Comparison of ENCODE assay signal across 25 cellular contexts in the genomic region with DNA sequence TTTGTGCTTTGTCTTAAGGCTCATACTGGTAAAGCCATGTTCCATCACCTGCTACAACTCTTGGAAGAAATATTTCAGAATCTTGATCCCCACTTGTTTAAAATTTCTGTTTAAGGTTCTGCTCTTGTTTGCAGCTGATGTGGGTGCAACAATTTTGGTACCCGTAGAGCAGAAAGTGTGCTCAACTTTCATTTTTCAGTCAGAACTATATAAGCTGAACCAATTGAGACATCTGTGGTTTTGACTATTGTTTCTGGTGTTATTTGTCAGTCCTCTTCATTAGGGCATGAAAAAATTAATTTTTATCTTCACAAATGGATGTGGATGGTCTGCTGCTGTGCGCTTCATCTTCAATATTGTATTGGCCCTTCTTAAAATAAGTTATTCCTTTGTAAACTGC. TPM values are rescaled to one million over a fixed set of nuclear protein-coding genes. Genes with fewer than 3 reads are reported as not detected.
"Had no signal": no experiment of that assay in that cellular context is flagged by ENCODE, and none has a peak within 500 bp of the region (broad histone marks: within the 10 kb centered on the region; RNA-seq: fewer than 3 reads in every experiment).

No MANE protein-coding gene starts in this region.

- H3K4me1 Mint-ChIP-seq: IgD-negative memory B cell had no signal

- DNase-seq: MG63, NCI-H1092, NCI-H1105 treated with DMSO at 0.1 percent for 48 hours, NCI-H1417 treated with DMSO at 0.1 percent for 48 hours, NCI-H146, NCI-H1694 treated with DMSO at 0.1 percent for 48 hours, NCI-H1930, NCI-H2081, NCI-H2107, NCI-H2227 treated with DMSO at 0.1 percent for 48 hours, NCI-H524, NCI-H526 treated with DMSO at 0.1 percent for 48 hours, NCI-H748 treated with DMSO at 0.1 percent for 48 hours, PC-3, SHP77 had no signal

- H3K4me3 ChIP-seq: K562, MG63 had no signal

- H3K4me3 Mint-ChIP-seq: IgD-negative memory B cell had no signal

- H3K36me3 Mint-ChIP-seq: IgD-negative memory B cell had no signal

- H3K27me3 ChIP-seq: MG63 had no signal

- H3K27ac Mint-ChIP-seq: IgD-negative memory B cell had no signal

- H3K27ac ChIP-seq: HL-60, KMS-11, RWPE1 had no signal

- H3K4me2 ChIP-seq: KMS-11 had no signal

- H3K9ac ChIP-seq: KMS-11 had no signal

- H3K36me3 ChIP-seq: MG63 had no signal

- ATAC-seq: K562, Panc1, PC-3 had no signal

- H3K27me3 Mint-ChIP-seq: IgD-negative memory B cell had no signal

- H3K9me3 ChIP-seq: MG63 had no signal

RNA-seq across cellular contexts. Expression of a gene that starts 10.9 kb away (rescaled TPM):
- total RNA-seq: NCI-H460, PC-3 had no signal
- polyA plus RNA-seq: IgD-negative memory B cell had no signal

RNA-seq across cellular contexts. Expression of a gene that starts 33.0 kb away (rescaled TPM):
- total RNA-seq: K562, LHCN-M2, NCI-H460, OCI-LY7, PC-3, SK-MEL-5 had no signal
- polyA plus RNA-seq: IgD-negative memory B cell, K562 had no signal

RNA-seq across cellular contexts. Expression of a gene that starts 59.8 kb away (rescaled TPM):
- total RNA-seq: K562, LHCN-M2, NCI-H460, OCI-LY7, PC-3, SK-MEL-5 had no signal
- polyA plus RNA-seq: IgD-negative memory B cell, K562 had no signal
